Comparison of ENCODE assay signal across 1 cellular context in the genomic region with DNA sequence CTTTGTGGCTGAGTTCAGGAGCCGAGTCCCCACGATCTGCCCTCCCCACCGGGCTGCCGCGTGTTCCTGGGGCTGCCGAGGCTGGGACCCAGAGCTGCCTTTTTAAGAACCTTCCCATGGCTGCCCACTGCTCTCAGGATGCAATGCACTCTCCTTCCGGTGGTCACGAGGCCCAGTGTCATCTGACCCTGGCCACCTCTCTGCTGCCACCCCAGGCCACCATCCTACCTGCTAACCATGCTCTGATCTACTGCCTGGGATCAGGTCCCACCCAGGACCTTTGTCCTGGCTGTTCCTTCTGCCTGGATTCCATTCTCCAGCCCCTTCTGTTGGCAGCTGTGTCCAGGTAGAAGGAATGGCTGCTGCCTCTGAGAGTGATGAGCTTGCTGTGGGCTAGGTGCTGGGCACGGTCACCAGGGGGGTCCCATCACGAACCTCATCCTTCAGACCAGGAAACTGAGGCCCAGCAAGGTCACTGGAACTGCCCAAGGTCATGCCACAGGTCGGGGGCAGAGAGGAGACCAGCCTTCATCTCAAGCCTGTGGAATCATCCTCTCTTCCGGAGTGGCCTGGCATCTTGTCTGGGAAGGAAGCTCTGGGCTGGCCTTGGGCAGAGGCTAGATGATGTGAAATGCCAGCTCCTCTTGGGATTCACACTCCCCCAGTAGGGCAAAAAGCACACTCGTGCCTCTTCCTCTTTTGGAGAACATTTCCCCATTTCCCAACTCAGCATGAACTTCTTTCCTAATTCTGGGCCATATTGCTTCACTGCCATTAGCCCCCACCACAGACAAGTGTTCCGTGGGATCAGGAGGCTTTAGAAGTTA.
A peak's percentile ranks its signal among the peaks of the same experiment; 100 is the strongest.
TF ChIP-seq lines count a peak whose summit lies in the region.

No MANE protein-coding gene starts in this region.

TF ChIP-seq in HepG2, 621 proteins besides CTCF, POLR2A, EP300 and RAD21 (continues in another document):
- no peak for TF ChIP-seq ZNF546 (CRISPR knock-in tag; conservative IDR thresholded peaks at IDR 0.05)
- no peak for TF ChIP-seq HNF4A (CRISPR knock-in tag; IDR thresholded peaks at IDR 0.05)
- TF ChIP-seq, protein P1, sequence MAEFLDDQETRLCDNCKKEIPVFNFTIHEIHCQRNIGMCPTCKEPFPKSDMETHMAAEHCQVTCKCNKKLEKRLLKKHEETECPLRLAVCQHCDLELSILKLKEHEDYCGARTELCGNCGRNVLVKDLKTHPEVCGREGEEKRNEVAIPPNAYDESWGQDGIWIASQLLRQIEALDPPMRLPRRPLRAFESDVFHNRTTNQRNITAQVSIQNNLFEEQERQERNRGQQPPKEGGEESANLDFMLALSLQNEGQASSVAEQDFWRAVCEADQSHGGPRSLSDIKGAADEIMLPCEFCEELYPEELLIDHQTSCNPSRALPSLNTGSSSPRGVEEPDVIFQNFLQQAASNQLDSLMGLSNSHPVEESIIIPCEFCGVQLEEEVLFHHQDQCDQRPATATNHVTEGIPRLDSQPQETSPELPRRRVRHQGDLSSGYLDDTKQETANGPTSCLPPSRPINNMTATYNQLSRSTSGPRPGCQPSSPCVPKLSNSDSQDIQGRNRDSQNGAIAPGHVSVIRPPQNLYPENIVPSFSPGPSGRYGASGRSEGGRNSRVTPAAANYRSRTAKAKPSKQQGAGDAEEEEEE (CRISPR knock-in tag; IDR thresholded peaks at IDR 0.05; ENCODE audit: borderline replicate concordance): 0 out of 2 replicates have a peak, but pooled peaks have one; percentile 78
- TF ChIP-seq NFE2L1 (CRISPR knock-in tag; IDR thresholded peaks at IDR 0.05; ENCODE audit: borderline replicate concordance): no peak
- TF ChIP-seq CBX5 (CRISPR knock-in tag; IDR thresholded peaks at IDR 0.05; ENCODE audit: borderline replicate concordance): 0 out of 2 replicates have a peak, but pooled peaks have one; percentile 25
- peak; percentile 88 for TF ChIP-seq ZNF572 (CRISPR knock-in tag; IDR thresholded peaks at IDR 0.05)
- no peak for TF ChIP-seq ZNF24 (IDR thresholded peaks at IDR 0.05)
- TF ChIP-seq, protein P2, sequence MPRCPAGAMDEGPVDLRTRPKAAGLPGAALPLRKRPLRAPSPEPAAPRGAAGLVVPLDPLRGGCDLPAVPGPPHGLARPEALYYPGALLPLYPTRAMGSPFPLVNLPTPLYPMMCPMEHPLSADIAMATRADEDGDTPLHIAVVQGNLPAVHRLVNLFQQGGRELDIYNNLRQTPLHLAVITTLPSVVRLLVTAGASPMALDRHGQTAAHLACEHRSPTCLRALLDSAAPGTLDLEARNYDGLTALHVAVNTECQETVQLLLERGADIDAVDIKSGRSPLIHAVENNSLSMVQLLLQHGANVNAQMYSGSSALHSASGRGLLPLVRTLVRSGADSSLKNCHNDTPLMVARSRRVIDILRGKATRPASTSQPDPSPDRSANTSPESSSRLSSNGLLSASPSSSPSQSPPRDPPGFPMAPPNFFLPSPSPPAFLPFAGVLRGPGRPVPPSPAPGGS (CRISPR knock-in tag; IDR thresholded peaks at IDR 0.05): peak; percentile 71; the same call in 1 of the 2 replicates
- TF ChIP-seq HOXA5 (CRISPR knock-in tag; IDR thresholded peaks at IDR 0.05): no peak
- TF ChIP-seq MTA1 (CRISPR knock-in tag; IDR thresholded peaks at IDR 0.05; ENCODE audit: borderline replicate concordance): no peak
- peak; percentile 54; the same call in 1 of the 2 replicates for TF ChIP-seq KDM5B (CRISPR knock-in tag; IDR thresholded peaks at IDR 0.05; ENCODE audit: borderline replicate concordance)
- TF ChIP-seq ZNF850 (CRISPR knock-in tag; conservative IDR thresholded peaks at IDR 0.05): no peak
- TF ChIP-seq, protein P3, sequence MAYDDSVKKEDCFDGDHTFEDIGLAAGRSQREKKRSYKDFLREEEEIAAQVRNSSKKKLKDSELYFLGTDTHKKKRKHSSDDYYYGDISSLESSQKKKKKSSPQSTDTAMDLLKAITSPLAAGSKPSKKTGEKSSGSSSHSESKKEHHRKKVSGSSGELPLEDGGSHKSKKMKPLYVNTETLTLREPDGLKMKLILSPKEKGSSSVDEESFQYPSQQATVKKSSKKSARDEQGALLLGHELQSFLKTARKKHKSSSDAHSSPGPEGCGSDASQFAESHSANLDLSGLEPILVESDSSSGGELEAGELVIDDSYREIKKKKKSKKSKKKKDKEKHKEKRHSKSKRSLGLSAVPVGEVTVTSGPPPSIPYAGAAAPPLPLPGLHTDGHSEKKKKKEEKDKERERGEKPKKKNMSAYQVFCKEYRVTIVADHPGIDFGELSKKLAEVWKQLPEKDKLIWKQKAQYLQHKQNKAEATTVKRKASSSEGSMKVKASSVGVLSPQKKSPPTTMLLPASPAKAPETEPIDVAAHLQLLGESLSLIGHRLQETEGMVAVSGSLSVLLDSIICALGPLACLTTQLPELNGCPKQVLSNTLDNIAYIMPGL (CRISPR knock-in tag; IDR thresholded peaks at IDR 0.05; ENCODE audit: borderline replicate concordance in 1 of 2, low read depth in 1 of 2): peak in 1 of 2 experiments; percentile 61; a peak in 1 of 4 replicates
- TF ChIP-seq ETV5 (CRISPR knock-in tag; IDR thresholded peaks at IDR 0.05; ENCODE audit: borderline replicate concordance): peak; percentile 62; the same call in 1 of the 2 replicates
- peak; percentile 59; the same call in 1 of the 2 replicates for TF ChIP-seq ZBTB20 (CRISPR knock-in tag; IDR thresholded peaks at IDR 0.05; ENCODE audit: borderline replicate concordance, low read depth)
- TF ChIP-seq ZNF484 (CRISPR knock-in tag; IDR thresholded peaks at IDR 0.05; ENCODE audit: borderline replicate concordance, low read depth): no peak
- TF ChIP-seq ELF3 (CRISPR knock-in tag; IDR thresholded peaks at IDR 0.05): peak; percentile 23; the same call in 1 of the 2 replicates
- TF ChIP-seq MAFF (IDR thresholded peaks at IDR 0.05; ENCODE audit: low read depth, low read length): no peak
- peak; percentile 42 for TF ChIP-seq ZNF883 (CRISPR knock-in tag; IDR thresholded peaks at IDR 0.05; ENCODE audit: not compliant biosample characterization)
- peak; percentile 48 for TF ChIP-seq YY1 (IDR thresholded peaks at IDR 0.05; ENCODE audit: insufficient read depth, insufficient replicate concordance, low read depth, low read length)
- TF ChIP-seq SAFB2 (CRISPR knock-in tag; IDR thresholded peaks at IDR 0.05; ENCODE audit: borderline replicate concordance, low read depth): no peak
- TF ChIP-seq EEA1 (CRISPR knock-in tag; IDR thresholded peaks at IDR 0.05; ENCODE audit: borderline replicate concordance): peak; percentile 37; the same call in 1 of the 2 replicates
- TF ChIP-seq HDAC1 (CRISPR knock-in tag; IDR thresholded peaks at IDR 0.05): peak; percentile 7; the same call in 1 of the 2 replicates
- peak; percentile 65 for TF ChIP-seq PITX1 (CRISPR knock-in tag; IDR thresholded peaks at IDR 0.05)
- 0 out of 2 replicates have a peak, but pooled peaks have one; percentile 44 for TF ChIP-seq PHF20 (CRISPR knock-in tag; IDR thresholded peaks at IDR 0.05)
- TF ChIP-seq, protein P4, sequence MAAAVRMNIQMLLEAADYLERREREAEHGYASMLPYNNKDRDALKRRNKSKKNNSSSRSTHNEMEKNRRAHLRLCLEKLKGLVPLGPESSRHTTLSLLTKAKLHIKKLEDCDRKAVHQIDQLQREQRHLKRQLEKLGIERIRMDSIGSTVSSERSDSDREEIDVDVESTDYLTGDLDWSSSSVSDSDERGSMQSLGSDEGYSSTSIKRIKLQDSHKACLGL (CRISPR knock-in tag; IDR thresholded peaks at IDR 0.05): no peak
- no peak for TF ChIP-seq SYNCRIP (IDR thresholded peaks at IDR 0.05; ENCODE audit: insufficient read depth, low read depth, low read length)
- TF ChIP-seq, protein P5, sequence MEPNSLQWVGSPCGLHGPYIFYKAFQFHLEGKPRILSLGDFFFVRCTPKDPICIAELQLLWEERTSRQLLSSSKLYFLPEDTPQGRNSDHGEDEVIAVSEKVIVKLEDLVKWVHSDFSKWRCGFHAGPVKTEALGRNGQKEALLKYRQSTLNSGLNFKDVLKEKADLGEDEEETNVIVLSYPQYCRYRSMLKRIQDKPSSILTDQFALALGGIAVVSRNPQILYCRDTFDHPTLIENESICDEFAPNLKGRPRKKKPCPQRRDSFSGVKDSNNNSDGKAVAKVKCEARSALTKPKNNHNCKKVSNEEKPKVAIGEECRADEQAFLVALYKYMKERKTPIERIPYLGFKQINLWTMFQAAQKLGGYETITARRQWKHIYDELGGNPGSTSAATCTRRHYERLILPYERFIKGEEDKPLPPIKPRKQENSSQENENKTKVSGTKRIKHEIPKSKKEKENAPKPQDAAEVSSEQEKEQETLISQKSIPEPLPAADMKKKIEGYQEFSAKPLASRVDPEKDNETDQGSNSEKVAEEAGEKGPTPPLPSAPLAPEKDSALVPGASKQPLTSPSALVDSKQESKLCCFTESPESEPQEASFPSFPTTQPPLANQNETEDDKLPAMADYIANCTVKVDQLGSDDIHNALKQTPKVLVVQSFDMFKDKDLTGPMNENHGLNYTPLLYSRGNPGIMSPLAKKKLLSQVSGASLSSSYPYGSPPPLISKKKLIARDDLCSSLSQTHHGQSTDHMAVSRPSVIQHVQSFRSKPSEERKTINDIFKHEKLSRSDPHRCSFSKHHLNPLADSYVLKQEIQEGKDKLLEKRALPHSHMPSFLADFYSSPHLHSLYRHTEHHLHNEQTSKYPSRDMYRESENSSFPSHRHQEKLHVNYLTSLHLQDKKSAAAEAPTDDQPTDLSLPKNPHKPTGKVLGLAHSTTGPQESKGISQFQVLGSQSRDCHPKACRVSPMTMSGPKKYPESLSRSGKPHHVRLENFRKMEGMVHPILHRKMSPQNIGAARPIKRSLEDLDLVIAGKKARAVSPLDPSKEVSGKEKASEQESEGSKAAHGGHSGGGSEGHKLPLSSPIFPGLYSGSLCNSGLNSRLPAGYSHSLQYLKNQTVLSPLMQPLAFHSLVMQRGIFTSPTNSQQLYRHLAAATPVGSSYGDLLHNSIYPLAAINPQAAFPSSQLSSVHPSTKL (CRISPR knock-in tag; IDR thresholded peaks at IDR 0.05): 0 out of 2 replicates have a peak, but pooled peaks have one; percentile 22
- TF ChIP-seq, protein P6, sequence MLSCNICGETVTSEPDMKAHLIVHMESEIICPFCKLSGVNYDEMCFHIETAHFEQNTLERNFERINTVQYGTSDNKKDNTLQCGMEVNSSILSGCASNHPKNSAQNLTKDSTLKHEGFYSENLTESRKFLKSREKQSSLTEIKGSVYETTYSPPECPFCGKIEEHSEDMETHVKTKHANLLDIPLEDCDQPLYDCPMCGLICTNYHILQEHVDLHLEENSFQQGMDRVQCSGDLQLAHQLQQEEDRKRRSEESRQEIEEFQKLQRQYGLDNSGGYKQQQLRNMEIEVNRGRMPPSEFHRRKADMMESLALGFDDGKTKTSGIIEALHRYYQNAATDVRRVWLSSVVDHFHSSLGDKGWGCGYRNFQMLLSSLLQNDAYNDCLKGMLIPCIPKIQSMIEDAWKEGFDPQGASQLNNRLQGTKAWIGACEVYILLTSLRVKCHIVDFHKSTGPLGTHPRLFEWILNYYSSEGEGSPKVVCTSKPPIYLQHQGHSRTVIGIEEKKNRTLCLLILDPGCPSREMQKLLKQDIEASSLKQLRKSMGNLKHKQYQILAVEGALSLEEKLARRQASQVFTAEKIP (CRISPR knock-in tag; IDR thresholded peaks at IDR 0.05; ENCODE audit: borderline replicate concordance): no peak
- TF ChIP-seq JUN (CRISPR knock-in tag; IDR thresholded peaks at IDR 0.05): no peak
- no peak for TF ChIP-seq RFXAP (CRISPR knock-in tag; IDR thresholded peaks at IDR 0.05; ENCODE audit: borderline replicate concordance)
- no peak for TF ChIP-seq ZNF530 (CRISPR knock-in tag; IDR thresholded peaks at IDR 0.05; ENCODE audit: low read depth)
- TF ChIP-seq, protein P7, sequence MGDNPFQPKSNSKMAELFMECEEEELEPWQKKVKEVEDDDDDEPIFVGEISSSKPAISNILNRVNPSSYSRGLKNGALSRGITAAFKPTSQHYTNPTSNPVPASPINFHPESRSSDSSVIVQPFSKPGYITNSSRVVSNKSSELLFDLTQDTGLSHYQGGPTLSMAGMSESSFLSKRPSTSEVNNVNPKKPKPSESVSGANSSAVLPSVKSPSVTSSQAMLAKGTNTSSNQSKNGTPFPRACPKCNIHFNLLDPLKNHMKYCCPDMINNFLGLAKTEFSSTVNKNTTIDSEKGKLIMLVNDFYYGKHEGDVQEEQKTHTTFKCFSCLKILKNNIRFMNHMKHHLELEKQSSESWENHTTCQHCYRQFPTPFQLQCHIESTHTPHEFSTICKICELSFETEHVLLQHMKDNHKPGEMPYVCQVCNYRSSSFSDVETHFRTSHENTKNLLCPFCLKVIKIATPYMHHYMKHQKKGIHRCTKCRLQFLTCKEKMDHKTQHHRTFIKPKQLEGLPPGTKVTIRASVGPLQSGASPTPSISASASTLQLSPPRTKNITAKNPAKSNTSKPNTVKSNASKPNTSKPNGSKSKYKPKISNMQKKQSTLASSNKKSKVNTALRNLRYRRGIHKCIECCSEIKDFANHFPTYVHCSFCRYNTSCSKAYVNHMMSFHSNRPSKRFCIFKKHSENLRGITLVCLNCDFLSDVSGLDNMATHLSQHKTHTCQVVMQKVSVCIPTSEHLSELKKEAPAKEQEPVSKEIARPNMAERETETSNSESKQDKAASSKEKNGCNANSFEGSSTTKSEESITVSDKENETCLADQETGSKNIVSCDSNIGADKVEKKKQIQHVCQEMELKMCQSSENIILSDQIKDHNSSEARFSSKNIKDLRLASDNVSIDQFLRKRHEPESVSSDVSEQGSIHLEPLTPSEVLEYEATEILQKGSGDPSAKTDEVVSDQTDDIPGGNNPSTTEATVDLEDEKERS (CRISPR knock-in tag; IDR thresholded peaks at IDR 0.05): no peak
- peak; percentile 36; the same call in 1 of the 2 replicates for TF ChIP-seq HOXA3 (CRISPR knock-in tag; IDR thresholded peaks at IDR 0.05)
- TF ChIP-seq XRCC5 (optimal IDR thresholded peaks at IDR 0.05; ENCODE audit: low read length): peak; percentile 64
- TF ChIP-seq, protein P8, sequence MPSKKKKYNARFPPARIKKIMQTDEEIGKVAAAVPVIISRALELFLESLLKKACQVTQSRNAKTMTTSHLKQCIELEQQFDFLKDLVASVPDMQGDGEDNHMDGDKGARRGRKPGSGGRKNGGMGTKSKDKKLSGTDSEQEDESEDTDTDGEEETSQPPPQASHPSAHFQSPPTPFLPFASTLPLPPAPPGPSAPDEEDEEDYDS (CRISPR knock-in tag; IDR thresholded peaks at IDR 0.05): no peak
- 0 out of 2 replicates have a peak, but pooled peaks have one; percentile 22 for TF ChIP-seq ZNF839 (CRISPR knock-in tag; IDR thresholded peaks at IDR 0.05; ENCODE audit: borderline replicate concordance)
- no peak for TF ChIP-seq ZNF670 (CRISPR knock-in tag; IDR thresholded peaks at IDR 0.05; ENCODE audit: borderline replicate concordance)
- TF ChIP-seq, protein P9, sequence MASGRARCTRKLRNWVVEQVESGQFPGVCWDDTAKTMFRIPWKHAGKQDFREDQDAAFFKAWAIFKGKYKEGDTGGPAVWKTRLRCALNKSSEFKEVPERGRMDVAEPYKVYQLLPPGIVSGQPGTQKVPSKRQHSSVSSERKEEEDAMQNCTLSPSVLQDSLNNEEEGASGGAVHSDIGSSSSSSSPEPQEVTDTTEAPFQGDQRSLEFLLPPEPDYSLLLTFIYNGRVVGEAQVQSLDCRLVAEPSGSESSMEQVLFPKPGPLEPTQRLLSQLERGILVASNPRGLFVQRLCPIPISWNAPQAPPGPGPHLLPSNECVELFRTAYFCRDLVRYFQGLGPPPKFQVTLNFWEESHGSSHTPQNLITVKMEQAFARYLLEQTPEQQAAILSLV (CRISPR knock-in tag; IDR thresholded peaks at IDR 0.05; ENCODE audit: borderline replicate concordance): 0 out of 2 replicates have a peak, but pooled peaks have one; percentile 50
- TF ChIP-seq, protein P10, sequence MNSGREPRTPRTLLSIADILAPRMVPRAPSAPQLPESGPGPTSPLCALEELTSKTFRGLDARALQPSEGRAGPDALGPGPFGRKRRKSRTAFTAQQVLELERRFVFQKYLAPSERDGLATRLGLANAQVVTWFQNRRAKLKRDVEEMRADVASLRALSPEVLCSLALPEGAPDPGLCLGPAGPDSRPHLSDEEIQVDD (CRISPR knock-in tag; IDR thresholded peaks at IDR 0.05; ENCODE audit: borderline replicate concordance): 0 out of 2 replicates have a peak, but pooled peaks have one; percentile 55
